8 cellular contexts compared by ENCODE assay signal in genomic region chr7:99562832-99563231, GRCh38. TPM values are rescaled to one million over a fixed set of nuclear protein-coding genes. Genes with fewer than 3 reads are reported as not detected.
DNase-seq lines count a peak whose midpoint lies in the region; ATAC-seq and TF ChIP-seq lines count a peak whose summit lies in the region.

No MANE protein-coding gene starts in this region.

- H3K4me1 Mint-ChIP-seq in activated B cell treated with CpG ODN at 0.5 μM for 24 hours, result peaks cover 37% of the 10 kb centered on the region

- intact Hi-C loops in activated B cell treated with CpG ODN at 0.5 μM for 24 hours (cut with micrococcal nuclease), result no loop called here
- intact Hi-C loops in esophagus muscularis mucosa (cut with DNase I), result no loop called here
- intact Hi-C loops in sciatic nerve (cut with DNase I), result no loop called here

- POLR2A ChIA-PET in activated B cell treated with CpG ODN at 0.5 μM for 24 hours (lab: Charles Lee), result interaction anchor here (0.6 kb wide), 2 partner anchors 11 to 123 kb away, joined by 3 read pairs; partner anchors contain the start of gene FAM200A

- TF ChIP-seq EP300 in esophagus muscularis mucosa (IDR thresholded peaks at IDR 0.05), result no peak

- ATAC-seq in activated B cell treated with CpG ODN at 0.5 μM for 24 hours (ENCODE audit: low read depth), result no peak
- no peak for ATAC-seq in sciatic nerve
- no peak for ATAC-seq in GM21529 (IDR thresholded peaks at IDR 0.05; ENCODE audit: unreplicated experiment)

- no peaks in the 10 kb centered on the region for H3K9me3 Mint-ChIP-seq in activated B cell treated with CpG ODN at 0.5 μM for 24 hours

- TF ChIP-seq CTCF in activated B cell treated with CpG ODN at 0.5 μM for 24 hours (IDR thresholded peaks at IDR 0.05), result no peak
- no peak for TF ChIP-seq CTCF in esophagus muscularis mucosa (IDR thresholded peaks at IDR 0.05)

- TF ChIP-seq POLR2A in esophagus muscularis mucosa (IDR thresholded peaks at IDR 0.05; ENCODE audit: low read depth), result no peak

- peaks cover 25 to 47% (median 42%) of the 10 kb centered on the region in 4 donors for H3K4me1 ChIP-seq in esophagus muscularis mucosa

- no peaks in the 10 kb centered on the region for H3K9me3 ChIP-seq in esophagus muscularis mucosa

- H3K27me3 ChIP-seq in esophagus muscularis mucosa, result no peaks in the 10 kb centered on the region

- CTCF ChIA-PET in activated B cell treated with CpG ODN at 0.5 μM for 24 hours (lab: Charles Lee), result no interaction called here

- 27% methylated on average over 2 of the region's 2 CpGs for WGBS in esophagus muscularis mucosa

- H3K4me3 ChIP-seq in esophagus muscularis mucosa (no peak overlapping the region), skin epidermis (no peak overlapping the region)

- H3K36me3 Mint-ChIP-seq in activated B cell treated with CpG ODN at 0.5 μM for 24 hours (ENCODE audit: low read depth), result peaks cover 67% of the 10 kb centered on the region

- H3K36me3 ChIP-seq in esophagus muscularis mucosa, result peaks cover 53 to 74% (median 63%) of the 10 kb centered on the region in 4 donors

- H3K27me3 Mint-ChIP-seq in activated B cell treated with CpG ODN at 0.5 μM for 24 hours, result no peaks in the 10 kb centered on the region

- DNase-seq in HS-27A (ENCODE audit: low read depth) (peak; percentile 88), activated B cell treated with CpG ODN at 0.5 μM for 24 hours (no peak), esophagus muscularis mucosa (ENCODE audit: extremely low spot score) (no peak), sciatic nerve (ENCODE audit: low spot score) (no peak), cerebellum (ENCODE audit: low spot score) (no peak), DMS114 treated with DMSO at 0.1 percent for 48 hours (lab: John Stamatoyannopoulos, UW; ENCODE audit: unreplicated experiment) (no peak)

- H3K27ac ChIP-seq in esophagus muscularis mucosa (replicated peaks in 1 of 4) (peak overlapping the region; percentile 37 to 70 (median 52)), skin epidermis (peak overlapping the region in 17 of 21 experiments; percentile 1 to 98 (median 62))

- no peak overlapping the region for H3K4me3 Mint-ChIP-seq in activated B cell treated with CpG ODN at 0.5 μM for 24 hours

- peak overlapping the region; percentile 16 for H3K27ac Mint-ChIP-seq in activated B cell treated with CpG ODN at 0.5 μM for 24 hours

RNA-seq across cellular contexts. Expression of gene ZNF655, which starts 4.4 kb away (rescaled TPM):
- 98.5 and 116 TPM in 2 replicates for total RNA-seq in activated B cell treated with CpG ODN at 0.5 μM for 24 hours
- 100 to 1,000 TPM in 3 of 4 donors, 10 to 100 TPM in 1; 92.3 to 140 (median 112) TPM for total RNA-seq in esophagus muscularis mucosa
- total RNA-seq in sciatic nerve, result 62.0 TPM
- 127 TPM for total RNA-seq in cerebellum

RNA-seq across cellular contexts. Expression of gene FAM200A, which starts 10.9 kb away (rescaled TPM):
- total RNA-seq in activated B cell treated with CpG ODN at 0.5 μM for 24 hours (9.2 and 9.3 TPM in 2 replicates), esophagus muscularis mucosa (1 to 10 TPM; 2.1 to 3.8 (median 3.3) TPM), sciatic nerve (6.7 TPM), cerebellum (14.3 TPM)

RNA-seq across cellular contexts. Expression of gene TMEM225B, which starts 35.2 kb away (rescaled TPM):
- 0.53 and 1.5 TPM in 2 replicates for total RNA-seq in activated B cell treated with CpG ODN at 0.5 μM for 24 hours
- total RNA-seq in esophagus muscularis mucosa, result under 1 TPM in 2 of 4 donors, not detected in 2; 0.32 to 0.57 TPM
- 3.5 TPM for total RNA-seq in sciatic nerve
- total RNA-seq in cerebellum, result 0.27 TPM

RNA-seq across cellular contexts. Expression of gene ZSCAN25, which starts 53.9 kb away (rescaled TPM):
- 28.5 and 33.4 TPM in 2 replicates for total RNA-seq in activated B cell treated with CpG ODN at 0.5 μM for 24 hours
- 10 to 100 TPM; 12.1 to 17.1 (median 14.2) TPM for total RNA-seq in esophagus muscularis mucosa
- 19.8 TPM for total RNA-seq in sciatic nerve
- total RNA-seq in cerebellum, result 20.9 TPM

RNA-seq across cellular contexts. Expression of gene ZKSCAN5, which starts 58.4 kb away (rescaled TPM):
- total RNA-seq in activated B cell treated with CpG ODN at 0.5 μM for 24 hours (9.5 and 10.3 TPM in 2 replicates), esophagus muscularis mucosa (10 to 100 TPM in 2 of 4 donors, 1 to 10 TPM in 2; 9.6 to 11.2 (median 10.5) TPM), sciatic nerve (10.0 TPM), cerebellum (16.7 TPM)
